Comparison of ENCODE assay signal across 1 cellular context in genomic region chr12:7130537-7130790, GRCh38.
TF ChIP-seq lines count a peak whose summit lies in the region.

No MANE protein-coding gene starts in this region.

TF ChIP-seq in IMR-90, 13 proteins besides CTCF, POLR2A, EP300 and RAD21:
- TF ChIP-seq MAZ (IDR thresholded peaks at IDR 0.05; ENCODE audit: borderline replicate concordance, low read depth, low read length), result no peak
- TF ChIP-seq CHD1 (IDR thresholded peaks at IDR 0.05; ENCODE audit: low read depth, low read length), result no peak
- TF ChIP-seq MAFK (IDR thresholded peaks at IDR 0.05; ENCODE audit: low read depth, low read length), result no peak
- no peak for TF ChIP-seq FOS (IDR thresholded peaks at IDR 0.05; ENCODE audit: low read depth, low read length)
- no peak for TF ChIP-seq ELK1 (IDR thresholded peaks at IDR 0.05; ENCODE audit: borderline replicate concordance, low read depth, low read length)
- TF ChIP-seq SMC3 (IDR thresholded peaks at IDR 0.05; ENCODE audit: low read depth, low read length), result no peak
- TF ChIP-seq RCOR1 (IDR thresholded peaks at IDR 0.05; ENCODE audit: insufficient replicate concordance, low read length), result no peak
- no peak for TF ChIP-seq BHLHE40 (IDR thresholded peaks at IDR 0.05; ENCODE audit: low read depth, low read length)
- TF ChIP-seq USF2 (IDR thresholded peaks at IDR 0.05; ENCODE audit: low read depth, low read length), result no peak
- TF ChIP-seq MXI1 (IDR thresholded peaks at IDR 0.05; ENCODE audit: borderline replicate concordance, low read depth, low read length), result no peak
